33 cellular contexts compared by ENCODE assay signal in genomic region chr15:98740963-98741362, GRCh38.
"Had no signal": no experiment of that assay in that cellular context is flagged by ENCODE, and none has a peak within 500 bp of the region (broad histone marks: within the 10 kb centered on the region; RNA-seq: fewer than 3 reads in every experiment).

No MANE protein-coding gene starts in this region.

- DNase-seq: activated CD4-positive, alpha-beta T cell treated with anti-CD3 and anti-CD28 coated beads for 1 hour; activated CD4-positive, alpha-beta T cell treated with anti-CD3 and anti-CD28 coated beads, Interleukin-2, amount 10 ng/mL, durations not matched to agents 24 days and 14 days; activated CD4-positive, alpha-beta T cell treated with anti-CD3 and anti-CD28 coated beads, Interleukin-2, amount 50 U/mL, for 4 hours; activated CD4-positive, CD25-positive, alpha-beta regulatory T cell; activated CD8-positive, alpha-beta T cell treated with anti-CD3 and anti-CD28 coated beads for 36 hours; activated effector memory CD4-positive, alpha-beta T cell treated with anti-CD3 and anti-CD28 coated beads, Interleukin-2, amount 50 U/mL, for 16 hours; activated naive CD4-positive, alpha-beta T cell; activated naive CD4-positive, alpha-beta T cell treated with anti-CD3 and anti-CD28 coated beads, Interleukin-2, amount 50 U/mL, for 16 hours; activated naive CD8-positive, alpha-beta T cell treated with anti-CD3 and anti-CD28 coated beads for 36 hours; activated T-cell treated with anti-CD3 and anti-CD28 coated beads, Interleukin-2, amount 50 U/mL, for 1 hour; activated T-cell treated with anti-CD3 and anti-CD28 coated beads, Interleukin-2, amount 50 U/mL, for 72 hours; amniotic stem cell; aorta; brain microvascular endothelial cell; central memory CD4-positive, alpha-beta T cell; Kasumi-1; MG63; NCI-H1048; NCI-H1105 treated with DMSO at 0.1 percent for 48 hours; NCI-H1436; NCI-H1694; NCI-H1930; NCI-H2081 treated with DMSO at 0.1 percent for 48 hours; NCI-H345; NCI-H524 treated with DMSO at 0.1 percent for 48 hours; NK-92 treated with Interleukin-12 subunit alpha and Interleukin-12 subunit beta, amount 100 ng/mL, for 24 hours; PC-9; Right ventricle myocardium superior; SW 1271; T-helper 1 cell; T1000; WERI-Rb-1 had no signal

- H3K36me3 ChIP-seq: brain microvascular endothelial cell, MG63, WERI-Rb-1 had no signal

- H3K9me3 Mint-ChIP-seq: activated CD4-positive, alpha-beta T cell treated with anti-CD3 and anti-CD28 coated beads, Interleukin-2, amount 10 ng/mL, durations not matched to agents 24 days and 14 days; activated CD8-positive, alpha-beta T cell treated with anti-CD3 and anti-CD28 coated beads for 36 hours; activated naive CD8-positive, alpha-beta T cell treated with anti-CD3 and anti-CD28 coated beads for 36 hours; activated T-cell treated with anti-CD3 and anti-CD28 coated beads, Interleukin-2, amount 50 U/mL, for 72 hours; activated T-helper 17 cell treated with anti-CD3 and anti-CD28 coated beads, Interleukin-2, amount 50 U/mL, for 72 hours had no signal

- H3K4me2 ChIP-seq: PC-9 had no signal

- H3K27me3 Mint-ChIP-seq: activated CD4-positive, alpha-beta T cell treated with anti-CD3 and anti-CD28 coated beads, Interleukin-2, amount 10 ng/mL, durations not matched to agents 24 days and 14 days; activated CD8-positive, alpha-beta T cell treated with anti-CD3 and anti-CD28 coated beads for 36 hours; activated naive CD8-positive, alpha-beta T cell treated with anti-CD3 and anti-CD28 coated beads for 36 hours; activated T-helper 17 cell treated with anti-CD3 and anti-CD28 coated beads, Interleukin-2, amount 50 U/mL, for 72 hours had no signal

- H3K4me3 Mint-ChIP-seq: activated CD4-positive, alpha-beta T cell treated with anti-CD3 and anti-CD28 coated beads, Interleukin-2, amount 10 ng/mL, durations not matched to agents 24 days and 14 days; activated CD8-positive, alpha-beta T cell treated with anti-CD3 and anti-CD28 coated beads for 36 hours; activated naive CD8-positive, alpha-beta T cell treated with anti-CD3 and anti-CD28 coated beads for 36 hours; activated T-cell treated with anti-CD3 and anti-CD28 coated beads, Interleukin-2, amount 50 U/mL, for 72 hours; activated T-helper 17 cell treated with anti-CD3 and anti-CD28 coated beads, Interleukin-2, amount 50 U/mL, for 72 hours had no signal

- H3K4me3 ChIP-seq: MG63, PC-9 had no signal

- H3K27me3 ChIP-seq: brain microvascular endothelial cell, MG63 had no signal

- H2AFZ ChIP-seq: PC-9 had no signal

- H3K9me3 ChIP-seq: MG63 had no signal

- H3K27ac Mint-ChIP-seq: activated CD4-positive, alpha-beta T cell treated with anti-CD3 and anti-CD28 coated beads, Interleukin-2, amount 10 ng/mL, durations not matched to agents 24 days and 14 days; activated CD8-positive, alpha-beta T cell treated with anti-CD3 and anti-CD28 coated beads for 36 hours; activated naive CD8-positive, alpha-beta T cell treated with anti-CD3 and anti-CD28 coated beads for 36 hours; activated T-cell treated with anti-CD3 and anti-CD28 coated beads, Interleukin-2, amount 50 U/mL, for 72 hours; activated T-helper 17 cell treated with anti-CD3 and anti-CD28 coated beads, Interleukin-2, amount 50 U/mL, for 72 hours had no signal

- H3K27ac ChIP-seq: brain microvascular endothelial cell, PC-9, WERI-Rb-1 had no signal
